In genomic region chr4:163701915-163702314, GRCh38 we compare ENCODE assay signal across 9 cellular contexts.
DNase-seq lines count a peak whose midpoint lies in the region; ATAC-seq and TF ChIP-seq lines count a peak whose summit lies in the region.
"Had no signal": no experiment of that assay in that cellular context is flagged by ENCODE, and none has a peak within 500 bp of the region (broad histone marks: within the 10 kb centered on the region; RNA-seq: fewer than 3 reads in every experiment).

No MANE protein-coding gene starts in this region.

- H3K4me1 ChIP-seq in adrenal gland (replicated peaks in 1 of 2) = no peaks in the 10 kb centered on the region
- H3K4me1 ChIP-seq in tibial nerve = no peaks in the 10 kb centered on the region

- peak; percentile 84 for DNase-seq in DMS53 (lab: John Stamatoyannopoulos, UW)
- DNase-seq in SW480 (ENCODE audit: low spot score) = peak; percentile 17
- no peak for DNase-seq in adrenal gland
- no peak for DNase-seq in dedifferentiated amniotic fluid mesenchymal stem cell (ENCODE audit: extremely low spot score)
- DNase-seq in epidermal melanocyte (ENCODE audit: insufficient read length, low spot score) = no peak
- DNase-seq in tibial nerve (ENCODE audit: low spot score in 2 of 2) = no peak
- DNase-seq: stimulated activated CD4-positive, alpha-beta T cell treated with anti-CD3 and anti-CD28 coated beads, Interleukin-4, amount 100 ng/mL, for 1 hour had no signal

- H3K9me3 ChIP-seq in adrenal gland (replicated peaks in 1 of 3) = peaks cover 0 to 10% (median 0%) of the 10 kb centered on the region in 3 donors
- H3K9me3 ChIP-seq in tibial nerve = no peaks in the 10 kb centered on the region

- H3K36me3 ChIP-seq in adrenal gland (replicated peaks in 1 of 2) (no peaks in the 10 kb centered on the region), tibial nerve (no peaks in the 10 kb centered on the region)

- 41 to 65% (median 48%) methylated on average over 5 of the region's 5 CpGs for WGBS in adrenal gland, 4 donors
- WGBS in tibial nerve, 2 donors = 39 to 60% methylated on average over 5 of the region's 5 CpGs

- TF ChIP-seq CTCF in adrenal gland (IDR thresholded peaks at IDR 0.05) (no peak), tibial nerve (IDR thresholded peaks at IDR 0.05) (no peak)

- no peak overlapping the region for H3K27ac ChIP-seq in adrenal gland
- no peak overlapping the region for H3K27ac ChIP-seq in tibial nerve

- TF ChIP-seq EP300 in tibial nerve (IDR thresholded peaks at IDR 0.05) = no peak

- TF ChIP-seq POLR2A in adrenal gland (IDR thresholded peaks at IDR 0.05) = no peak
- no peak for TF ChIP-seq POLR2A in tibial nerve (IDR thresholded peaks at IDR 0.05)

- H3K27me3 ChIP-seq in adrenal gland (no peaks in the 10 kb centered on the region), tibial nerve (no peaks in the 10 kb centered on the region)

- ATAC-seq in GM19395 (IDR thresholded peaks at IDR 0.05; ENCODE audit: unreplicated experiment) (peak; percentile 95), HG03060 (IDR thresholded peaks at IDR 0.05; ENCODE audit: low read depth, unreplicated experiment) (peak; percentile 97)

- H3K4me3 ChIP-seq in adrenal gland (no peak overlapping the region), tibial nerve (no peak overlapping the region)

- intact Hi-C loops in adrenal gland (cut with DNase I) = no loop called here

Comparison
In these comparisons a context has a peak if more than half of its experiments do, and no peak if none do; other contexts are left out.
1. DNase-seq: peak in DMS53 (single experiment) and SW480 (single experiment); none in adrenal gland (0 of 7), dedifferentiated amniotic fluid mesenchymal stem cell (single experiment), epidermal melanocyte (single experiment) and tibial nerve (0 of 2).